In genomic region chr18:936941-937340, GRCh38 we compare ENCODE assay signal across 36 cellular contexts. TPM values are rescaled to one million over a fixed set of nuclear protein-coding genes. Genes with fewer than 3 reads are reported as not detected.
"Had no signal": no experiment of that assay in that cellular context is flagged by ENCODE, and none has a peak within 500 bp of the region (broad histone marks: within the 10 kb centered on the region; RNA-seq: fewer than 3 reads in every experiment).

No MANE protein-coding gene starts in this region.

- H3K4me2 ChIP-seq: KMS-11 had no signal

- H3K9me3 ChIP-seq: MG63 had no signal

- H3K4me3 ChIP-seq: MG63 had no signal

- DNase-seq: Karpas-422, Kasumi-1, KG1, MG63, MM.1S, MV-4-11, NCI-H1048, NCI-H1092, NCI-H1092 treated with DMSO at 0.1 percent for 48 hours, NCI-H1105, NCI-H1105 treated with DMSO at 0.1 percent for 48 hours, NCI-H1417, NCI-H1417 treated with DMSO at 0.1 percent for 48 hours, NCI-H1436, NCI-H1436 treated with DMSO at 0.1 percent for 48 hours, NCI-H146, NCI-H1694, NCI-H1694 treated with DMSO at 0.1 percent for 48 hours, NCI-H187, NCI-H187 treated with DMSO at 0.1 percent for 48 hours, NCI-H1930, NCI-H2029, NCI-H2029 treated with DMSO at 0.1 percent for 48 hours, NCI-H2081, NCI-H2081 treated with DMSO at 0.1 percent for 48 hours, NCI-H2107, NCI-H2171, NCI-H2171 treated with DMSO at 0.1 percent for 48 hours, NCI-H2227 treated with DMSO at 0.1 percent for 48 hours, NCI-H226, NCI-H345, NCI-H446, NCI-H446 treated with DMSO at 0.1 percent for 48 hours had no signal

- H3K36me3 ChIP-seq: MG63 had no signal

- H3K27me3 ChIP-seq: MG63 had no signal

- H3K27ac ChIP-seq: KMS-11 had no signal

- H3K9ac ChIP-seq: KMS-11 had no signal

RNA-seq across cellular contexts. Expression of gene ADCYAP1, which starts 32.3 kb away (rescaled TPM):
- total RNA-seq: LHCN-M2, MCF 10A had no signal
